8 cellular contexts compared by ENCODE assay signal in genomic region chr17:50541916-50542688, GRCh38. TPM values are rescaled to one million over a fixed set of nuclear protein-coding genes. Genes with fewer than 3 reads are reported as not detected.
A peak's percentile ranks its signal among the peaks of the same experiment; 100 is the strongest.
DNase-seq lines count a peak whose midpoint lies in the region; ATAC-seq, FAIRE-seq and TF ChIP-seq lines count a peak whose summit lies in the region.

No MANE protein-coding gene starts in this region.

- no peaks in the 10 kb centered on the region for H4K20me1 ChIP-seq in BLaER1 treated with 17β-estradiol and CSF1 and Interleukin-3, amounts not matched to agents 10 nM and 100 nM

- H3K27ac ChIP-seq in BLaER1 treated with 17β-estradiol and CSF1 and Interleukin-3, amounts not matched to agents 10 nM and 100 nM, result peak overlapping the region in 10 of 11 experiments; percentile 36 to 68 (median 54); a peak in 20 of 22 replicates
- H3K27ac ChIP-seq in ectodermal cell (ENCODE audit: insufficient read depth, low read depth, low read length, poor library complexity, severe bottlenecking), result no peak overlapping the region

- peaks cover 2% of the 10 kb centered on the region for H3K27me3 Mint-ChIP-seq in activated CD8-positive, alpha-beta T cell treated with anti-CD3 and anti-CD28 coated beads for 36 hours

- peak; percentile 92 for DNase-seq in GM19239 (ENCODE audit: insufficient read length, low spot score)
- peak; percentile 80 for DNase-seq in NCI-H748 (lab: John Stamatoyannopoulos, UW; ENCODE audit: unreplicated experiment)
- DNase-seq in activated CD8-positive, alpha-beta T cell treated with anti-CD3 and anti-CD28 coated beads for 36 hours, result peak; percentile 83
- DNase-seq in lung microvascular endothelial cell (ENCODE audit: low read depth in 2 of 2), result peak; percentile 81 to 86
- DNase-seq in stimulated activated CD4-positive, alpha-beta T cell treated with anti-CD3 and anti-CD28 coated beads, TNF-alpha, amount 100 ng/mL, for 4 hours (ENCODE audit: low read depth in 3 of 3), result peak; percentile 71 to 85 (median 76)

- POLR2A ChIA-PET in activated CD8-positive, alpha-beta T cell treated with anti-CD3 and anti-CD28 coated beads for 36 hours (lab: Charles Lee), result interaction anchor here (0.6 to 0.8 kb wide), 3 partner anchors 20 to 324 kb away, joined by 3 read pairs; partner anchors contain the start of gene TOB1

- peak overlapping the region; percentile 56 to 80 (median 73) for H3K9ac ChIP-seq in BLaER1 treated with 17β-estradiol and CSF1 and Interleukin-3, amounts not matched to agents 10 nM and 100 nM

- H3K4me3 Mint-ChIP-seq in activated CD8-positive, alpha-beta T cell treated with anti-CD3 and anti-CD28 coated beads for 36 hours, result peak overlapping the region; percentile 53

- H3K4me2 ChIP-seq in BLaER1 treated with 17β-estradiol and CSF1 and Interleukin-3, amounts not matched to agents 10 nM and 100 nM, result peak overlapping the region; percentile 89 to 98 (median 96)

- peaks cover 11% of the 10 kb centered on the region for H3K4me1 Mint-ChIP-seq in activated CD8-positive, alpha-beta T cell treated with anti-CD3 and anti-CD28 coated beads for 36 hours (ENCODE audit: low read depth)

- 1% methylated on average over 65 of the region's 65 CpGs for WGBS in ectodermal cell, 2 experiments

- no peaks in the 10 kb centered on the region for H3K27me3 ChIP-seq in BLaER1 treated with 17β-estradiol and CSF1 and Interleukin-3, amounts not matched to agents 10 nM and 100 nM
- peaks cover 8% of the 10 kb centered on the region for H3K27me3 ChIP-seq in ectodermal cell (ENCODE audit: control insufficient read depth, insufficient read depth, low read length, poor library complexity, severe bottlenecking)

- CTCF ChIA-PET in activated CD8-positive, alpha-beta T cell treated with anti-CD3 and anti-CD28 coated beads for 36 hours (lab: Charles Lee), result interaction anchor here (0.8 to 3.0 kb wide), 16 partner anchors 8 to 300 kb away, joined by 3 to 17 read pairs (median 4); partner anchors contain the start of genes EPN3, LRRC59 and RSAD1

- FAIRE-seq in GM19239 (lab: Jason Lieb, UNC), result peak; percentile 82

- intact Hi-C loops in activated CD8-positive, alpha-beta T cell treated with anti-CD3 and anti-CD28 coated beads for 36 hours (cut with micrococcal nuclease), result loop anchor here (5.0 to 10.0 kb wide), 3 partner anchors 60 to 303 kb away; no protein-coding TSS in a partner anchor

- H3K9me3 Mint-ChIP-seq in activated CD8-positive, alpha-beta T cell treated with anti-CD3 and anti-CD28 coated beads for 36 hours, result no peaks in the 10 kb centered on the region

- peaks cover 36 to 63% (median 50%) of the 10 kb centered on the region in 10 experiments for H3K4me1 ChIP-seq in BLaER1 treated with 17β-estradiol and CSF1 and Interleukin-3, amounts not matched to agents 10 nM and 100 nM
- H3K4me1 ChIP-seq in ectodermal cell (ENCODE audit: control insufficient read depth, insufficient read depth, low read length), result peaks cover 35% of the 10 kb centered on the region

- TF ChIP-seq CTCF in activated CD8-positive, alpha-beta T cell treated with anti-CD3 and anti-CD28 coated beads for 36 hours (IDR thresholded peaks at IDR 0.05), result peak; percentile 45

- H3K9me3 ChIP-seq in BLaER1 treated with 17β-estradiol and CSF1 and Interleukin-3, amounts not matched to agents 10 nM and 100 nM (replicated peaks in 1 of 11), result no peaks in the 10 kb centered on the region
- H3K9me3 ChIP-seq in ectodermal cell (ENCODE audit: control insufficient read depth, low read length), result no peaks in the 10 kb centered on the region

- peak overlapping the region; percentile 52 to 72 (median 64) for H3K4me3 ChIP-seq in BLaER1 treated with 17β-estradiol and CSF1 and Interleukin-3, amounts not matched to agents 10 nM and 100 nM
- H3K4me3 ChIP-seq in ectodermal cell (ENCODE audit: insufficient read depth, low read depth, low read length), result peak overlapping the region; percentile 53

- peak; percentile 81 for ATAC-seq in HG03432 (IDR thresholded peaks at IDR 0.05; ENCODE audit: unreplicated experiment)
- ATAC-seq in activated CD8-positive, alpha-beta T cell treated with anti-CD3 and anti-CD28 coated beads for 36 hours, result peak; percentile 87

- H3K36me3 Mint-ChIP-seq in activated CD8-positive, alpha-beta T cell treated with anti-CD3 and anti-CD28 coated beads for 36 hours (ENCODE audit: low read depth), result no peaks in the 10 kb centered on the region

- H3K36me3 ChIP-seq in BLaER1 treated with 17β-estradiol and CSF1 and Interleukin-3, amounts not matched to agents 10 nM and 100 nM, result no peaks in the 10 kb centered on the region
- H3K36me3 ChIP-seq in ectodermal cell (ENCODE audit: control insufficient read depth, insufficient read depth, low read length), result no peaks in the 10 kb centered on the region

- no peak overlapping the region for H3K27ac Mint-ChIP-seq in activated CD8-positive, alpha-beta T cell treated with anti-CD3 and anti-CD28 coated beads for 36 hours

RNA-seq across cellular contexts. Expression of gene SPATA20, which starts 4.9 kb away (rescaled TPM):
- total RNA-seq in activated CD8-positive, alpha-beta T cell treated with anti-CD3 and anti-CD28 coated beads for 36 hours, result 10 to 100 TPM; 29.0 to 36.2 TPM
- polyA plus RNA-seq in ectodermal cell (2013, experiment 1 of 4), result 28.3 TPM
- 28.4 TPM for polyA plus RNA-seq in ectodermal cell (2013, experiment 2 of 4)
- 27.3 TPM for polyA plus RNA-seq in ectodermal cell (2013, experiment 3 of 4)
- polyA plus RNA-seq in ectodermal cell (2013, experiment 4 of 4), result 27.0 TPM
- total RNA-seq in lung microvascular endothelial cell, result 22.2 and 31.4 TPM in 2 replicates

RNA-seq across cellular contexts. Expression of gene EPN3, which starts 9.6 kb away (rescaled TPM):
- not detected for total RNA-seq in activated CD8-positive, alpha-beta T cell treated with anti-CD3 and anti-CD28 coated beads for 36 hours
- polyA plus RNA-seq in ectodermal cell (2013, experiment 1 of 4), result not detected
- 0.12 TPM for polyA plus RNA-seq in ectodermal cell (2013, experiment 2 of 4)
- polyA plus RNA-seq in ectodermal cell (2013, experiment 3 of 4), result not detected
- 0.16 TPM for polyA plus RNA-seq in ectodermal cell (2013, experiment 4 of 4)
- total RNA-seq in lung microvascular endothelial cell, result 0.22 TPM in 1 of 2 replicates, not detected in the other

RNA-seq across cellular contexts. Expression of gene CACNA1G, which starts 18.4 kb away (rescaled TPM):
- under 1 TPM in 1 of 2 experiments, not detected in 1; 0.13 TPM for total RNA-seq in activated CD8-positive, alpha-beta T cell treated with anti-CD3 and anti-CD28 coated beads for 36 hours
- polyA plus RNA-seq in ectodermal cell (2013, experiment 1 of 4), result 8.6 TPM
- polyA plus RNA-seq in ectodermal cell (2013, experiment 2 of 4), result 8.9 TPM
- 9.1 TPM for polyA plus RNA-seq in ectodermal cell (2013, experiment 3 of 4)
- polyA plus RNA-seq in ectodermal cell (2013, experiment 4 of 4), result 9.4 TPM
- not detected in 2 replicates for total RNA-seq in lung microvascular endothelial cell

RNA-seq across cellular contexts. Expression of gene MYCBPAP, which starts 33.9 kb away (rescaled TPM):
- 1 to 10 TPM; 6.7 to 6.9 TPM for total RNA-seq in activated CD8-positive, alpha-beta T cell treated with anti-CD3 and anti-CD28 coated beads for 36 hours
- 5.0 TPM for polyA plus RNA-seq in ectodermal cell (2013, experiment 1 of 4)
- 2.6 TPM for polyA plus RNA-seq in ectodermal cell (2013, experiment 2 of 4)
- polyA plus RNA-seq in ectodermal cell (2013, experiment 3 of 4), result 2.8 TPM
- 2.7 TPM for polyA plus RNA-seq in ectodermal cell (2013, experiment 4 of 4)
- total RNA-seq in lung microvascular endothelial cell, result under 0.01 and 0.20 TPM in 2 replicates
